Comparison of ENCODE assay signal across 1 cellular context in the genomic region with DNA sequence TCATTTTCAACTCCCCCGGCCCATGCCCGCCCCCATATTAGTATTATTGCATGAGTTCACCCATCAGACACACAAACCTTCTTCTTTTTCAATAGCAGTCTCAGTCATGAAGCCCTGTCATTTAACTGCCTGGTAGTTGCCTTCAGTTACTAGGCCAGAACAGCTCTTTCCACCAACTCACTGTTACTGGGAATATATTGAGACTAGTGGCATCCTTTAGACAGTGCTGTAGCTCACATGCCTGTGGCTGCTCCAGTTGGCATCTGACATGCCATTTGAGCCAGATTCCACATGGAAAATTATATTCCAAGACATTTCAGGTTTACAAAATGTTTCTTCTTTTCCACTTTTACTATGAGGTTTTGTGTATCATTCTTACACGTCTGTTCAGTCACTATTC.
TF ChIP-seq lines count a peak whose summit lies in the region.

No MANE protein-coding gene starts in this region.

TF ChIP-seq in SK-N-SH, 30 proteins besides CTCF, POLR2A, EP300 and RAD21:
- TF ChIP-seq RFX5 (IDR thresholded peaks at IDR 0.05; ENCODE audit: low read length) (no peak), TAF1 (IDR thresholded peaks at IDR 0.05; ENCODE audit: borderline replicate concordance, low read depth, low read length) (no peak), YY1 (IDR thresholded peaks at IDR 0.05; ENCODE audit: low read depth) (no peak), GABPA (IDR thresholded peaks at IDR 0.05; ENCODE audit: low read depth) (no peak), ELF1 (IDR thresholded peaks at IDR 0.05) (no peak), NRF1 (IDR thresholded peaks at IDR 0.05; ENCODE audit: low read depth, low read length) (no peak), GATA2 (CRISPR knock-in tag; IDR thresholded peaks at IDR 0.05) (no peak), FOSL2 (IDR thresholded peaks at IDR 0.05; ENCODE audit: borderline replicate concordance, low read depth) (no peak), JUND (IDR thresholded peaks at IDR 0.05) (no peak), TCF12 (IDR thresholded peaks at IDR 0.05) (no peak), SMC3 (IDR thresholded peaks at IDR 0.05; ENCODE audit: low read depth, low read length) (no peak), FOXJ3 (CRISPR knock-in tag; IDR thresholded peaks at IDR 0.05) (no peak), RXRA (IDR thresholded peaks at IDR 0.05; ENCODE audit: borderline replicate concordance, low read depth) (no peak), EZH2phosphoT487 (IDR thresholded peaks at IDR 0.05; ENCODE audit: borderline replicate concordance, low read depth) (no peak), NFIC (IDR thresholded peaks at IDR 0.05; ENCODE audit: borderline replicate concordance) (no peak)
- TF ChIP-seq, protein P1, sequence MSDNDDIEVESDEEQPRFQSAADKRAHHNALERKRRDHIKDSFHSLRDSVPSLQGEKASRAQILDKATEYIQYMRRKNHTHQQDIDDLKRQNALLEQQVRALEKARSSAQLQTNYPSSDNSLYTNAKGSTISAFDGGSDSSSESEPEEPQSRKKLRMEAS (IDR thresholded peaks at IDR 0.05; ENCODE audit: low read depth), result no peak
- TF ChIP-seq, protein P2, sequence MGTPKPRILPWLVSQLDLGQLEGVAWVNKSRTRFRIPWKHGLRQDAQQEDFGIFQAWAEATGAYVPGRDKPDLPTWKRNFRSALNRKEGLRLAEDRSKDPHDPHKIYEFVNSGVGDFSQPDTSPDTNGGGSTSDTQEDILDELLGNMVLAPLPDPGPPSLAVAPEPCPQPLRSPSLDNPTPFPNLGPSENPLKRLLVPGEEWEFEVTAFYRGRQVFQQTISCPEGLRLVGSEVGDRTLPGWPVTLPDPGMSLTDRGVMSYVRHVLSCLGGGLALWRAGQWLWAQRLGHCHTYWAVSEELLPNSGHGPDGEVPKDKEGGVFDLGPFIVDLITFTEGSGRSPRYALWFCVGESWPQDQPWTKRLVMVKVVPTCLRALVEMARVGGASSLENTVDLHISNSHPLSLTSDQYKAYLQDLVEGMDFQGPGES (IDR thresholded peaks at IDR 0.05; ENCODE audit: low read depth, low read length), result no peak
- TF ChIP-seq, protein P3, sequence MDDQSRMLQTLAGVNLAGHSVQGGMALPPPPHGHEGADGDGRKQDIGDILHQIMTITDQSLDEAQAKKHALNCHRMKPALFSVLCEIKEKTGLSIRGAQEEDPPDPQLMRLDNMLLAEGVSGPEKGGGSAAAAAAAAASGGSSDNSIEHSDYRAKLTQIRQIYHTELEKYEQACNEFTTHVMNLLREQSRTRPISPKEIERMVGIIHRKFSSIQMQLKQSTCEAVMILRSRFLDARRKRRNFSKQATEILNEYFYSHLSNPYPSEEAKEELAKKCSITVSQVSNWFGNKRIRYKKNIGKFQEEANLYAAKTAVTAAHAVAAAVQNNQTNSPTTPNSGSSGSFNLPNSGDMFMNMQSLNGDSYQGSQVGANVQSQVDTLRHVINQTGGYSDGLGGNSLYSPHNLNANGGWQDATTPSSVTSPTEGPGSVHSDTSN (IDR thresholded peaks at IDR 0.05), result no peak
- TF ChIP-seq, protein P4, sequence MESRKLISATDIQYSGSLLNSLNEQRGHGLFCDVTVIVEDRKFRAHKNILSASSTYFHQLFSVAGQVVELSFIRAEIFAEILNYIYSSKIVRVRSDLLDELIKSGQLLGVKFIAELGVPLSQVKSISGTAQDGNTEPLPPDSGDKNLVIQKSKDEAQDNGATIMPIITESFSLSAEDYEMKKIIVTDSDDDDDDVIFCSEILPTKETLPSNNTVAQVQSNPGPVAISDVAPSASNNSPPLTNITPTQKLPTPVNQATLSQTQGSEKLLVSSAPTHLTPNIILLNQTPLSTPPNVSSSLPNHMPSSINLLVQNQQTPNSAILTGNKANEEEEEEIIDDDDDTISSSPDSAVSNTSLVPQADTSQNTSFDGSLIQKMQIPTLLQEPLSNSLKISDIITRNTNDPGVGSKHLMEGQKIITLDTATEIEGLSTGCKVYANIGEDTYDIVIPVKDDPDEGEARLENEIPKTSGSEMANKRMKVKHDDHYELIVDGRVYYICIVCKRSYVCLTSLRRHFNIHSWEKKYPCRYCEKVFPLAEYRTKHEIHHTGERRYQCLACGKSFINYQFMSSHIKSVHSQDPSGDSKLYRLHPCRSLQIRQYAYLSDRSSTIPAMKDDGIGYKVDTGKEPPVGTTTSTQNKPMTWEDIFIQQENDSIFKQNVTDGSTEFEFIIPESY (IDR thresholded peaks at IDR 0.05; ENCODE audit: borderline replicate concordance, low read depth), result no peak
